9 cellular contexts compared by ENCODE assay signal in genomic region chr2:222038086-222038802, GRCh38.
DNase-seq lines count a peak whose midpoint lies in the region; ATAC-seq and TF ChIP-seq lines count a peak whose summit lies in the region.
"Had no signal": no experiment of that assay in that cellular context is flagged by ENCODE, and none has a peak within 500 bp of the region (broad histone marks: within the 10 kb centered on the region; RNA-seq: fewer than 3 reads in every experiment).

No MANE protein-coding gene starts in this region.

- H3K27ac ChIP-seq in heart left ventricle: no peak overlapping the region
- no peak overlapping the region for H3K27ac ChIP-seq in testis
- no peak overlapping the region for H3K27ac ChIP-seq in colonic mucosa

- no peaks in the 10 kb centered on the region for H3K4me1 Mint-ChIP-seq in endothelial cell (ENCODE audit: unreplicated experiment)

- H3K4me1 ChIP-seq in heart left ventricle (no peaks in the 10 kb centered on the region), testis (no peaks in the 10 kb centered on the region), colonic mucosa (no peaks in the 10 kb centered on the region)

- no peak for TF ChIP-seq POLR2A in heart left ventricle (IDR thresholded peaks at IDR 0.05)
- no peak for TF ChIP-seq POLR2A in testis (IDR thresholded peaks at IDR 0.05)

- TF ChIP-seq CTCF in heart left ventricle (IDR thresholded peaks at IDR 0.05): peak in 7 of 12 donors; percentile 11 to 37 (median 27)
- TF ChIP-seq CTCF in endothelial cell (IDR thresholded peaks at IDR 0.05; ENCODE audit: unreplicated experiment): peak; percentile 84
- peak in 2 of 3 experiments; percentile 6 to 24 for TF ChIP-seq CTCF in testis (IDR thresholded peaks at IDR 0.05)
- TF ChIP-seq CTCF in colonic mucosa (IDR thresholded peaks at IDR 0.05): no peak

- H3K4me3 ChIP-seq in heart left ventricle (no peak overlapping the region), testis (no peak overlapping the region), colonic mucosa (no peak overlapping the region)

- H3K9me3 ChIP-seq in heart left ventricle: no peaks in the 10 kb centered on the region
- no peaks in the 10 kb centered on the region for H3K9me3 ChIP-seq in testis
- H3K9me3 ChIP-seq in colonic mucosa: no peaks in the 10 kb centered on the region

- intact Hi-C loops in heart left ventricle (cut with DNase I): no loop called here
- intact Hi-C loops in cardiac septum (cut with DNase I): no loop called here
- intact Hi-C loops in testis (cut with DNase I; ENCODE audit: low total_unique reads): no loop called here
- intact Hi-C loops in colonic mucosa (cut with DNase I): no loop called here

- H3K9me3 Mint-ChIP-seq in endothelial cell (ENCODE audit: unreplicated experiment): no peaks in the 10 kb centered on the region

- ATAC-seq in heart left ventricle: peak in 1 of 4 donors; percentile 71

- no peaks in the 10 kb centered on the region for H3K36me3 Mint-ChIP-seq in endothelial cell (ENCODE audit: low read depth, unreplicated experiment)

- DNase-seq in heart left ventricle (no peak), cardiac septum (ENCODE audit: low spot score) (no peak), NCI-H2227 (lab: John Stamatoyannopoulos, UW; ENCODE audit: unreplicated experiment) (peak; percentile 36), endothelial cell (ENCODE audit: low spot score) (no peak), testis (no peak), colonic mucosa (no peak), ureter (ENCODE audit: low spot score) (no peak)
- no peak for DNase-seq in activated naive CD4-positive, alpha-beta T cell treated with Interleukin-2 at 50 U/mL for 16 hours
- DNase-seq: stimulated activated CD4-positive, alpha-beta T cell treated with anti-CD3 and anti-CD28 coated beads, Interleukin-4, amount 100 ng/mL, for 4 hours had no signal

- H3K9ac ChIP-seq in colonic mucosa (ENCODE audit: low read depth in 2 of 2, low read length in 2 of 2): no peak overlapping the region

- H3K27me3 Mint-ChIP-seq in endothelial cell (ENCODE audit: unreplicated experiment): no peaks in the 10 kb centered on the region

- no peaks in the 10 kb centered on the region for H3K36me3 ChIP-seq in heart left ventricle
- H3K36me3 ChIP-seq in testis (ENCODE audit: low read depth, missing control alignments): no peaks in the 10 kb centered on the region
- no peaks in the 10 kb centered on the region for H3K36me3 ChIP-seq in colonic mucosa

- H3K4me3 Mint-ChIP-seq in endothelial cell (ENCODE audit: unreplicated experiment): no peak overlapping the region

- H3K27me3 ChIP-seq in heart left ventricle (peaks cover 0 to 3% (median 0%) of the 10 kb centered on the region in 9 donors), testis (no peaks in the 10 kb centered on the region), colonic mucosa (no peaks in the 10 kb centered on the region)

- H3K27ac Mint-ChIP-seq in endothelial cell (ENCODE audit: unreplicated experiment): no peak overlapping the region

- 45 to 54% (median 48%) methylated on average over 4 of the region's 4 CpGs for WGBS in heart left ventricle, 4 donors
- 47 to 60% methylated on average over 4 of the region's 4 CpGs for WGBS in testis, 2 donors
